ENCODE assay signal across 2 cellular contexts in the genomic region with DNA sequence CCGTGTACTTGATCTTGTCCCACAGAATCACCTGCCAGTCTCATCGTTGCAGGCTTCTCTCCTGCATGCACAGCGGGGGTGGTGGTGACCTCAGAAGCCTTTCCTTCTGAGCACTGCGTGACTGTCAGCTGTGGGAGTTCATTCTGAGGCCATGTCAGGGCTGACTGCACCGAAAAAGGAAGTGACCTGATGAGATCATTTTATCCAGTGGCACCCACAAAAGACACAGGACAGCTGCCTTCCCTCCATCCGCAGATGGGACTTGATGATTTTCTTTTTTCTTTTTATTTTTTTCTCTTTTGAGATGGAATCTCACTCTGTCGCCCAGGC.
TF ChIP-seq lines count a peak whose summit lies in the region.

No MANE protein-coding gene starts in this region.

TF ChIP-seq in GM12878, 131 proteins besides CTCF, POLR2A, EP300 and RAD21 (continued from another document and continues in another):
- TF ChIP-seq ZBTB40 (IDR thresholded peaks at IDR 0.05; ENCODE audit: borderline replicate concordance) = no peak
- no peak for TF ChIP-seq LARP7 (IDR thresholded peaks at IDR 0.05)
- peak; percentile 94 for TF ChIP-seq RUNX3 (IDR thresholded peaks at IDR 0.05; ENCODE audit: low read length)
- TF ChIP-seq, protein P1, sequence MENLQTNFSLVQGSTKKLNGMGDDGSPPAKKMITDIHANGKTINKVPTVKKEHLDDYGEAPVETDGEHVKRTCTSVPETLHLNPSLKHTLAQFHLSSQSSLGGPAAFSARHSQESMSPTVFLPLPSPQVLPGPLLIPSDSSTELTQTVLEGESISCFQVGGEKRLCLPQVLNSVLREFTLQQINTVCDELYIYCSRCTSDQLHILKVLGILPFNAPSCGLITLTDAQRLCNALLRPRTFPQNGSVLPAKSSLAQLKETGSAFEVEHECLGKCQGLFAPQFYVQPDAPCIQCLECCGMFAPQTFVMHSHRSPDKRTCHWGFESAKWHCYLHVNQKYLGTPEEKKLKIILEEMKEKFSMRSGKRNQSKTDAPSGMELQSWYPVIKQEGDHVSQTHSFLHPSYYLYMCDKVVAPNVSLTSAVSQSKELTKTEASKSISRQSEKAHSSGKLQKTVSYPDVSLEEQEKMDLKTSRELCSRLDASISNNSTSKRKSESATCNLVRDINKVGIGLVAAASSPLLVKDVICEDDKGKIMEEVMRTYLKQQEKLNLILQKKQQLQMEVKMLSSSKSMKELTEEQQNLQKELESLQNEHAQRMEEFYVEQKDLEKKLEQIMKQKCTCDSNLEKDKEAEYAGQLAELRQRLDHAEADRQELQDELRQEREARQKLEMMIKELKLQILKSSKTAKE (IDR thresholded peaks at IDR 0.05; ENCODE audit: low read depth, poor library complexity, severe bottlenecking) = peak; percentile 82
- peak; percentile 97 for TF ChIP-seq IKZF1 (conservative IDR thresholded peaks at IDR 0.05)
- TF ChIP-seq MEF2A (IDR thresholded peaks at IDR 0.05; ENCODE audit: insufficient read depth, low read depth, low read length) = peak; percentile 88
- TF ChIP-seq MTA3 (IDR thresholded peaks at IDR 0.05; ENCODE audit: borderline replicate concordance, low read length) = peak; percentile 90; the same call in 1 of the 2 replicates
- TF ChIP-seq, protein P2, sequence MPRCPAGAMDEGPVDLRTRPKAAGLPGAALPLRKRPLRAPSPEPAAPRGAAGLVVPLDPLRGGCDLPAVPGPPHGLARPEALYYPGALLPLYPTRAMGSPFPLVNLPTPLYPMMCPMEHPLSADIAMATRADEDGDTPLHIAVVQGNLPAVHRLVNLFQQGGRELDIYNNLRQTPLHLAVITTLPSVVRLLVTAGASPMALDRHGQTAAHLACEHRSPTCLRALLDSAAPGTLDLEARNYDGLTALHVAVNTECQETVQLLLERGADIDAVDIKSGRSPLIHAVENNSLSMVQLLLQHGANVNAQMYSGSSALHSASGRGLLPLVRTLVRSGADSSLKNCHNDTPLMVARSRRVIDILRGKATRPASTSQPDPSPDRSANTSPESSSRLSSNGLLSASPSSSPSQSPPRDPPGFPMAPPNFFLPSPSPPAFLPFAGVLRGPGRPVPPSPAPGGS (IDR thresholded peaks at IDR 0.05; ENCODE audit: borderline replicate concordance, insufficient read depth, low read depth, low read length, poor library complexity, severe bottlenecking) = peak; percentile 85
- peak; percentile 98 for TF ChIP-seq SPI1 (IDR thresholded peaks at IDR 0.05; ENCODE audit: borderline replicate concordance, insufficient read depth, low read depth, low read length)
- peak; percentile 70; the same call in 1 of the 2 replicates for TF ChIP-seq MYB (IDR thresholded peaks at IDR 0.05; ENCODE audit: borderline replicate concordance, low read depth, low read length)
- peak; percentile 99 for TF ChIP-seq TCF12 (IDR thresholded peaks at IDR 0.05; ENCODE audit: low read depth, low read length)
- peak; percentile 99 for TF ChIP-seq FOXM1 (IDR thresholded peaks at IDR 0.05; ENCODE audit: low read depth, low read length)
- TF ChIP-seq JUND (IDR thresholded peaks at IDR 0.05; ENCODE audit: low read depth, low read length) = peak; percentile 92
- TF ChIP-seq ATF7 (IDR thresholded peaks at IDR 0.05; ENCODE audit: low read depth) = peak; percentile 99
- TF ChIP-seq NFIC (IDR thresholded peaks at IDR 0.05; ENCODE audit: low read depth, low read length) = peak; percentile 97
- TF ChIP-seq DPF2 (IDR thresholded peaks at IDR 0.05) = peak; percentile 99
- TF ChIP-seq KDM1A (IDR thresholded peaks at IDR 0.05; ENCODE audit: borderline replicate concordance) = no peak
- peak; percentile 62; the same call in 1 of the 2 replicates for TF ChIP-seq TARDBP (IDR thresholded peaks at IDR 0.05; ENCODE audit: borderline replicate concordance)
- TF ChIP-seq, protein P3, sequence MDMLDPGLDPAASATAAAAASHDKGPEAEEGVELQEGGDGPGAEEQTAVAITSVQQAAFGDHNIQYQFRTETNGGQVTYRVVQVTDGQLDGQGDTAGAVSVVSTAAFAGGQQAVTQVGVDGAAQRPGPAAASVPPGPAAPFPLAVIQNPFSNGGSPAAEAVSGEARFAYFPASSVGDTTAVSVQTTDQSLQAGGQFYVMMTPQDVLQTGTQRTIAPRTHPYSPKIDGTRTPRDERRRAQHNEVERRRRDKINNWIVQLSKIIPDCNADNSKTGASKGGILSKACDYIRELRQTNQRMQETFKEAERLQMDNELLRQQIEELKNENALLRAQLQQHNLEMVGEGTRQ (IDR thresholded peaks at IDR 0.05; ENCODE audit: borderline replicate concordance, low read depth, low read length) = no peak; the same call in 1 of the 2 replicates
- TF ChIP-seq RFX5 (IDR thresholded peaks at IDR 0.05; ENCODE audit: low read depth, low read length) = no peak
- no peak for TF ChIP-seq POLR2AphosphoS2 (IDR thresholded peaks at IDR 0.05; ENCODE audit: low read depth, low read length)
- peak in 1 of 2 experiments; percentile 71; a peak in 1 of 4 replicates for TF ChIP-seq SRF (IDR thresholded peaks at IDR 0.05; ENCODE audit: low read depth in 2 of 2, low read length in 2 of 2)
- peak; percentile 92 for TF ChIP-seq MTA2 (IDR thresholded peaks at IDR 0.05; ENCODE audit: low read depth)

TF ChIP-seq in GM23338, 12 proteins besides CTCF, POLR2A, EP300 and RAD21:
- TF ChIP-seq, protein P4, sequence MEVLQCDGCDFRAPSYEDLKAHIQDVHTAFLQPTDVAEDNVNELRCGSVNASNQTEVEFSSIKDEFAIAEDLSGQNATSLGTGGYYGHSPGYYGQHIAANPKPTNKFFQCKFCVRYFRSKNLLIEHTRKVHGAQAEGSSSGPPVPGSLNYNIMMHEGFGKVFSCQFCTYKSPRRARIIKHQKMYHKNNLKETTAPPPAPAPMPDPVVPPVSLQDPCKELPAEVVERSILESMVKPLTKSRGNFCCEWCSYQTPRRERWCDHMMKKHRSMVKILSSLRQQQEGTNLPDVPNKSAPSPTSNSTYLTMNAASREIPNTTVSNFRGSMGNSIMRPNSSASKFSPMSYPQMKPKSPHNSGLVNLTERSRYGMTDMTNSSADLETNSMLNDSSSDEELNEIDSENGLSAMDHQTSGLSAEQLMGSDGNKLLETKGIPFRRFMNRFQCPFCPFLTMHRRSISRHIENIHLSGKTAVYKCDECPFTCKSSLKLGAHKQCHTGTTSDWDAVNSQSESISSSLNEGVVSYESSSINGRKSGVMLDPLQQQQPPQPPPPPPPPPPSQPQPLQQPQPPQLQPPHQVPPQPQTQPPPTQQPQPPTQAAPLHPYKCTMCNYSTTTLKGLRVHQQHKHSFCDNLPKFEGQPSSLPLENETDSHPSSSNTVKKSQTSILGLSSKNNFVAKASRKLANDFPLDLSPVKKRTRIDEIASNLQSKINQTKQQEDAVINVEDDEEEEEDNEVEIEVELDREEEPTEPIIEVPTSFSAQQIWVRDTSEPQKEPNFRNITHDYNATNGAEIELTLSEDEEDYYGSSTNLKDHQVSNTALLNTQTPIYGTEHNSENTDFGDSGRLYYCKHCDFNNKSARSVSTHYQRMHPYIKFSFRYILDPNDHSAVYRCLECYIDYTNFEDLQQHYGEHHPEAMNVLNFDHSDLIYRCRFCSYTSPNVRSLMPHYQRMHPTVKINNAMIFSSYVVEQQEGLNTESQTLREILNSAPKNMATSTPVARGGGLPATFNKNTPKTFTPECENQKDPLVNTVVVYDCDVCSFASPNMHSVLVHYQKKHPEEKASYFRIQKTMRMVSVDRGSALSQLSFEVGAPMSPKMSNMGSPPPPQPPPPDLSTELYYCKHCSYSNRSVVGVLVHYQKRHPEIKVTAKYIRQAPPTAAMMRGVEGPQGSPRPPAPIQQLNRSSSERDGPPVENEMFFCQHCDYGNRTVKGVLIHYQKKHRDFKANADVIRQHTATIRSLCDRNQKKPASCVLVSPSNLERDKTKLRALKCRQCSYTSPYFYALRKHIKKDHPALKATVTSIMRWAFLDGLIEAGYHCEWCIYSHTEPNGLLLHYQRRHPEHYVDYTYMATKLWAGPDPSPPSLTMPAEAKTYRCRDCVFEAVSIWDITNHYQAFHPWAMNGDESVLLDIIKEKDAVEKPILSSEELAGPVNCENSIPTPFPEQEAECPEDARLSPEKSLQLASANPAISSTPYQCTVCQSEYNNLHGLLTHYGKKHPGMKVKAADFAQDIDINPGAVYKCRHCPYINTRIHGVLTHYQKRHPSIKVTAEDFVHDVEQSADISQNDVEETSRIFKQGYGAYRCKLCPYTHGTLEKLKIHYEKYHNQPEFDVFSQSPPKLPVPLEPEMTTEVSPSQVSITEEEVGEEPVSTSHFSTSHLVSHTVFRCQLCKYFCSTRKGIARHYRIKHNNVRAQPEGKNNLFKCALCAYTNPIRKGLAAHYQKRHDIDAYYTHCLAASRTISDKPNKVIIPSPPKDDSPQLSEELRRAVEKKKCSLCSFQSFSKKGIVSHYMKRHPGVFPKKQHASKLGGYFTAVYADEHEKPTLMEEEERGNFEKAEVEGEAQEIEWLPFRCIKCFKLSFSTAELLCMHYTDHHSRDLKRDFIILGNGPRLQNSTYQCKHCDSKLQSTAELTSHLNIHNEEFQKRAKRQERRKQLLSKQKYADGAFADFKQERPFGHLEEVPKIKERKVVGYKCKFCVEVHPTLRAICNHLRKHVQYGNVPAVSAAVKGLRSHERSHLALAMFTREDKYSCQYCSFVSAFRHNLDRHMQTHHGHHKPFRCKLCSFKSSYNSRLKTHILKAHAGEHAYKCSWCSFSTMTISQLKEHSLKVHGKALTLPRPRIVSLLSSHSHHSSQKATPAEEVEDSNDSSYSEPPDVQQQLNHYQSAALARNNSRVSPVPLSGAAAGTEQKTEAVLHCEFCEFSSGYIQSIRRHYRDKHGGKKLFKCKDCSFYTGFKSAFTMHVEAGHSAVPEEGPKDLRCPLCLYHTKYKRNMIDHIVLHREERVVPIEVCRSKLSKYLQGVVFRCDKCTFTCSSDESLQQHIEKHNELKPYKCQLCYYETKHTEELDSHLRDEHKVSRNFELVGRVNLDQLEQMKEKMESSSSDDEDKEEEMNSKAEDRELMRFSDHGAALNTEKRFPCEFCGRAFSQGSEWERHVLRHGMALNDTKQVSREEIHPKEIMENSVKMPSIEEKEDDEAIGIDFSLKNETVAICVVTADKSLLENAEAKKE (CRISPR knock-in tag; IDR thresholded peaks at IDR 0.05) = no peak
- no peak for TF ChIP-seq JUNB (IDR thresholded peaks at IDR 0.05; ENCODE audit: unreplicated experiment)
- no peak for TF ChIP-seq STAT1 (IDR thresholded peaks at IDR 0.05; ENCODE audit: unreplicated experiment)
- no peak for TF ChIP-seq EZH2phosphoT487 (IDR thresholded peaks at IDR 0.05; ENCODE audit: unreplicated experiment)
- no peak for TF ChIP-seq NANOG (IDR thresholded peaks at IDR 0.05; ENCODE audit: borderline replicate concordance)
- no peak for TF ChIP-seq POLR2AphosphoS5 (IDR thresholded peaks at IDR 0.05; ENCODE audit: low read depth)
- TF ChIP-seq EZH2 (IDR thresholded peaks at IDR 0.05; ENCODE audit: low read depth, unreplicated experiment) = no peak
- TF ChIP-seq ZNF331 (CRISPR knock-in tag; IDR thresholded peaks at IDR 0.05; ENCODE audit: low read depth) = no peak
- TF ChIP-seq REST (IDR thresholded peaks at IDR 0.05; ENCODE audit: unreplicated experiment) = no peak
- no peak for TF ChIP-seq CREB1 (CRISPR knock-in tag; IDR thresholded peaks at IDR 0.05; ENCODE audit: low read depth)
- TF ChIP-seq ETS1 (IDR thresholded peaks at IDR 0.05) = no peak
- no peak for TF ChIP-seq ZNF114 (CRISPR knock-in tag; IDR thresholded peaks at IDR 0.05)
